ENCODE assay signal across 8 cellular contexts in the genomic region with DNA sequence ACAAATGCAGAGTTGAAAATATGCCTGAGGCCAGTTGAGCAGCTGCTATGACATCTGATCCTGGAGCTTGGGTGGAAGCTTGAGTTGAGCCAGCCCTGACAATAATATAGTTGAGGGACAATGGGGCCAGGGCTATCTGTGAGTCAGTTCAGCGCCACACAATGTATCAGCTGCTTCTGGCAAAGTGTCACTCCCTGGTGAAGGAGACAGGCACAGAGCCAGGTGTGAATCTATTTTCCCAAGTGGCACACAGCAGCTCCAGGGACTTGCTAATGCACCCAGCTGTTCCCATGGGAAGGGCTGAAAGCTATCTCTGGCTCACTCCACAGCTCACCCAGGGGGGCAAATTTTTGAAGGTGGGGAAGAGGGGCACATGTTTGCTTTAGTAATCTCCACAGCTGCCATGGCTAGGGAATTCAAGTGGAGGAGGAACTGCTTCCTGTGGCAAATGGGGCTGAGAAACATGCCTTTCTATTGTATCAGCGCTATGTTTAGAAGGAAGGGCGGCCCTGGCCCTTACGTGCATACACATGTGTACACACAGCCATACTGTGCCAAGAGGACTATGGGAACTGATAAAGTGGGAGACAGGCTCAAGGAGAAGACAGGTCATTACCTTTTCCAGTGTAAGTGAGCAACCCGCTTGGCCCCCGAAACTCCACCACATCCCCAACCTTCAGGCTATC. TPM values are rescaled to one million over a fixed set of nuclear protein-coding genes. Genes with fewer than 3 reads are reported as not detected.
DNase-seq lines count a peak whose midpoint lies in the region; ATAC-seq and TF ChIP-seq lines count a peak whose summit lies in the region.

No MANE protein-coding gene starts in this region.

- no peaks in the 10 kb centered on the region for H3K27me3 ChIP-seq in skeletal muscle tissue (ENCODE audit: control insufficient read depth in 3 of 3, insufficient read depth in 3 of 3, low read length in 3 of 3)

- peak overlapping the region; percentile 90 to 99 (median 94) for H3K4me3 ChIP-seq in skeletal muscle tissue (ENCODE audit: low read length in 3 of 3)

- peaks cover 69 to 85% (median 74%) of the 10 kb centered on the region in 3 donors for H3K4me1 ChIP-seq in skeletal muscle tissue (ENCODE audit: control insufficient read depth in 3 of 3, insufficient read depth in 3 of 3, low read length in 3 of 3)

- peak overlapping the region; percentile 99 for H3K27ac ChIP-seq in skeletal muscle tissue (ENCODE audit: low read depth, low read length)

- H3K36me3 ChIP-seq in skeletal muscle tissue (ENCODE audit: control insufficient read depth in 3 of 3, insufficient read depth in 3 of 3, low read length in 3 of 3) = peaks cover 22 to 43% (median 37%) of the 10 kb centered on the region in 3 donors

- ATAC-seq in SK-N-SH treated with all-trans-retinoic acid at 6 μM for 48 hours = no peak

- H3K9ac ChIP-seq in skeletal muscle tissue (ENCODE audit: low read depth in 1 of 3, low read length in 3 of 3) = peak overlapping the region; percentile 99 to 100 (median 100)

- H3K9me3 ChIP-seq in skeletal muscle tissue (ENCODE audit: control insufficient read depth in 3 of 3, low read length in 3 of 3) = no peaks in the 10 kb centered on the region

- DNase-seq in NCI-H524 (lab: John Stamatoyannopoulos, UW) (peak; percentile 42 to 84), NCI-H524 treated with DMSO at 0.1 percent for 48 hours (lab: John Stamatoyannopoulos, UW) (no peak), NCI-H69 (lab: John Stamatoyannopoulos, UW) (peak; percentile 99), fibroblast of gingiva (ENCODE audit: low read depth) (peak; percentile 14), GM03348 (ENCODE audit: low spot score) (no peak)
- DNase-seq in activated CD4-positive, alpha-beta T cell treated with anti-CD3 and anti-CD28 coated beads for 4 hours = no peak

TF ChIP-seq in SK-N-SH treated with all-trans-retinoic acid at 6 μM for 48 hours, 23 proteins besides CTCF, POLR2A, EP300 and RAD21:
- TF ChIP-seq, protein P1, sequence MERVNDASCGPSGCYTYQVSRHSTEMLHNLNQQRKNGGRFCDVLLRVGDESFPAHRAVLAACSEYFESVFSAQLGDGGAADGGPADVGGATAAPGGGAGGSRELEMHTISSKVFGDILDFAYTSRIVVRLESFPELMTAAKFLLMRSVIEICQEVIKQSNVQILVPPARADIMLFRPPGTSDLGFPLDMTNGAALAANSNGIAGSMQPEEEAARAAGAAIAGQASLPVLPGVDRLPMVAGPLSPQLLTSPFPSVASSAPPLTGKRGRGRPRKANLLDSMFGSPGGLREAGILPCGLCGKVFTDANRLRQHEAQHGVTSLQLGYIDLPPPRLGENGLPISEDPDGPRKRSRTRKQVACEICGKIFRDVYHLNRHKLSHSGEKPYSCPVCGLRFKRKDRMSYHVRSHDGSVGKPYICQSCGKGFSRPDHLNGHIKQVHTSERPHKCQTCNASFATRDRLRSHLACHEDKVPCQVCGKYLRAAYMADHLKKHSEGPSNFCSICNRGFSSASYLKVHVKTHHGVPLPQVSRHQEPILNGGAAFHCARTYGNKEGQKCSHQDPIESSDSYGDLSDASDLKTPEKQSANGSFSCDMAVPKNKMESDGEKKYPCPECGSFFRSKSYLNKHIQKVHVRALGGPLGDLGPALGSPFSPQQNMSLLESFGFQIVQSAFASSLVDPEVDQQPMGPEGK (CRISPR knock-in tag; IDR thresholded peaks at IDR 0.05; ENCODE audit: borderline replicate concordance) = no peak
- TF ChIP-seq ZFP3 (CRISPR knock-in tag; IDR thresholded peaks at IDR 0.05) (no peak), ZFP30 (CRISPR knock-in tag; IDR thresholded peaks at IDR 0.05) (no peak), GLIS3 (CRISPR knock-in tag; IDR thresholded peaks at IDR 0.05) (no peak), RARB (CRISPR knock-in tag; IDR thresholded peaks at IDR 0.05) (no peak)

RNA-seq across cellular contexts. Expression of gene CYB5R1, which starts 2.2 kb away (rescaled TPM):
- 68.4 TPM for total RNA-seq in skeletal muscle tissue

RNA-seq across cellular contexts. Expression of gene ADIPOR1, which starts 6.8 kb away (rescaled TPM):
- 96.6 TPM for total RNA-seq in skeletal muscle tissue

RNA-seq across cellular contexts. Expression of gene KLHL12, which starts 37.9 kb away (rescaled TPM):
- 15.1 TPM for total RNA-seq in skeletal muscle tissue

RNA-seq across cellular contexts. Expression of gene TMEM183A, which starts 42.3 kb away (rescaled TPM):
- 42.3 TPM for total RNA-seq in skeletal muscle tissue

Comparison
In these comparisons a context has a peak if more than half of its experiments do, and no peak if none do; other contexts are left out.
1. DNase-seq: peak in NCI-H524 (2 of 2), NCI-H69 (single experiment) and fibroblast of gingiva (single experiment); none in NCI-H524 treated with DMSO at 0.1 percent for 48 hours (single experiment), activated CD4-positive, alpha-beta T cell treated with anti-CD3 and anti-CD28 coated beads for 4 hours (0 of 2) and GM03348 (single experiment).